Comparison of ENCODE assay signal across 1 cellular context in genomic region chr1:240099748-240100147, GRCh38.
TF ChIP-seq lines count a peak whose summit lies in the region.

No MANE protein-coding gene starts in this region.

TF ChIP-seq in SK-N-SH, 30 proteins besides CTCF, POLR2A, EP300 and RAD21 (continued from another document):
- TF ChIP-seq, protein P1, sequence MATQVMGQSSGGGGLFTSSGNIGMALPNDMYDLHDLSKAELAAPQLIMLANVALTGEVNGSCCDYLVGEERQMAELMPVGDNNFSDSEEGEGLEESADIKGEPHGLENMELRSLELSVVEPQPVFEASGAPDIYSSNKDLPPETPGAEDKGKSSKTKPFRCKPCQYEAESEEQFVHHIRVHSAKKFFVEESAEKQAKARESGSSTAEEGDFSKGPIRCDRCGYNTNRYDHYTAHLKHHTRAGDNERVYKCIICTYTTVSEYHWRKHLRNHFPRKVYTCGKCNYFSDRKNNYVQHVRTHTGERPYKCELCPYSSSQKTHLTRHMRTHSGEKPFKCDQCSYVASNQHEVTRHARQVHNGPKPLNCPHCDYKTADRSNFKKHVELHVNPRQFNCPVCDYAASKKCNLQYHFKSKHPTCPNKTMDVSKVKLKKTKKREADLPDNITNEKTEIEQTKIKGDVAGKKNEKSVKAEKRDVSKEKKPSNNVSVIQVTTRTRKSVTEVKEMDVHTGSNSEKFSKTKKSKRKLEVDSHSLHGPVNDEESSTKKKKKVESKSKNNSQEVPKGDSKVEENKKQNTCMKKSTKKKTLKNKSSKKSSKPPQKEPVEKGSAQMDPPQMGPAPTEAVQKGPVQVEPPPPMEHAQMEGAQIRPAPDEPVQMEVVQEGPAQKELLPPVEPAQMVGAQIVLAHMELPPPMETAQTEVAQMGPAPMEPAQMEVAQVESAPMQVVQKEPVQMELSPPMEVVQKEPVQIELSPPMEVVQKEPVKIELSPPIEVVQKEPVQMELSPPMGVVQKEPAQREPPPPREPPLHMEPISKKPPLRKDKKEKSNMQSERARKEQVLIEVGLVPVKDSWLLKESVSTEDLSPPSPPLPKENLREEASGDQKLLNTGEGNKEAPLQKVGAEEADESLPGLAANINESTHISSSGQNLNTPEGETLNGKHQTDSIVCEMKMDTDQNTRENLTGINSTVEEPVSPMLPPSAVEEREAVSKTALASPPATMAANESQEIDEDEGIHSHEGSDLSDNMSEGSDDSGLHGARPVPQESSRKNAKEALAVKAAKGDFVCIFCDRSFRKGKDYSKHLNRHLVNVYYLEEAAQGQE (IDR thresholded peaks at IDR 0.05; ENCODE audit: low read depth, low read length): no peak
- TF ChIP-seq SIN3A (IDR thresholded peaks at IDR 0.05; ENCODE audit: borderline replicate concordance, low read depth, low read length): no peak
- peak; percentile 4; the same call in 1 of the 2 replicates for TF ChIP-seq TCF12 (IDR thresholded peaks at IDR 0.05)
- TF ChIP-seq, protein P2, sequence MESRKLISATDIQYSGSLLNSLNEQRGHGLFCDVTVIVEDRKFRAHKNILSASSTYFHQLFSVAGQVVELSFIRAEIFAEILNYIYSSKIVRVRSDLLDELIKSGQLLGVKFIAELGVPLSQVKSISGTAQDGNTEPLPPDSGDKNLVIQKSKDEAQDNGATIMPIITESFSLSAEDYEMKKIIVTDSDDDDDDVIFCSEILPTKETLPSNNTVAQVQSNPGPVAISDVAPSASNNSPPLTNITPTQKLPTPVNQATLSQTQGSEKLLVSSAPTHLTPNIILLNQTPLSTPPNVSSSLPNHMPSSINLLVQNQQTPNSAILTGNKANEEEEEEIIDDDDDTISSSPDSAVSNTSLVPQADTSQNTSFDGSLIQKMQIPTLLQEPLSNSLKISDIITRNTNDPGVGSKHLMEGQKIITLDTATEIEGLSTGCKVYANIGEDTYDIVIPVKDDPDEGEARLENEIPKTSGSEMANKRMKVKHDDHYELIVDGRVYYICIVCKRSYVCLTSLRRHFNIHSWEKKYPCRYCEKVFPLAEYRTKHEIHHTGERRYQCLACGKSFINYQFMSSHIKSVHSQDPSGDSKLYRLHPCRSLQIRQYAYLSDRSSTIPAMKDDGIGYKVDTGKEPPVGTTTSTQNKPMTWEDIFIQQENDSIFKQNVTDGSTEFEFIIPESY (IDR thresholded peaks at IDR 0.05; ENCODE audit: borderline replicate concordance, low read depth): no peak
- peak; percentile 62; the same call in 1 of the 2 replicates for TF ChIP-seq PBX3 (IDR thresholded peaks at IDR 0.05)
